Comparison of ENCODE assay signal across 4 cellular contexts in genomic region chr11:124382857-124383256, GRCh38. TPM values are rescaled to one million over a fixed set of nuclear protein-coding genes. Genes with fewer than 3 reads are reported as not detected.
"Had no signal": no experiment of that assay in that cellular context is flagged by ENCODE, and none has a peak within 500 bp of the region (broad histone marks: within the 10 kb centered on the region; RNA-seq: fewer than 3 reads in every experiment).

No MANE protein-coding gene starts in this region.

RNA-seq across cellular contexts. Expression of gene OR8B2, which starts 1.4 kb away (rescaled TPM):
- total RNA-seq: LHCN-M2, M059J, MCF 10A, NCI-H460 had no signal

RNA-seq across cellular contexts. Expression of gene OR8B3, which starts 16.0 kb away (rescaled TPM):
- total RNA-seq: LHCN-M2, M059J, MCF 10A, NCI-H460 had no signal

RNA-seq across cellular contexts. Expression of gene OR8B4, which starts 41.8 kb away (rescaled TPM):
- total RNA-seq: LHCN-M2, M059J, MCF 10A, NCI-H460 had no signal
